In the genomic region with DNA sequence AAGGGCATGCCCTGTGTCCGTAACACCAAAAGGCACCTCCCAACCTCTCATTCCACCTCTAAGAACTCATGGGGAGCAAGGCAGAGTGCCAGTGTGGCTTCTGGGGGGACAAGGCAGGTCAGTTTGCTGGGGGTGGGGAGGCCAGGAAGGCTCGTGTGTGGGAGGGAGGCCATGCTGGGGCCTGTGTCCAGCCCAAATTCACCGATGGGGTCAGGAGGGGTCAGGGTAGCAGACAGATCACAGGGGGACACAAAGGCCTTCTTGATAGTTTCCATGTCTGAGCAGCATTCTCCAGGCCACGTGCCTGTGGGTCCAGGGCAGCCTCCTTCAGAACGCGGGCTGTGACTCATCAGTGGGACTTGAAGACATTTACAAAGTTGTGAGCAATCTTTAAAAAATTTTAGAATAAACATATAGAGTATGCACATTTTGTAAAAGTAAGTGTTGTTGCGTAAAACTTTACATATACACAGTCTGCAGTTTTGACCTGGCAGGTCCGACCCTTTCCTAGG, we compare ENCODE assay signal across 12 cellular contexts. TPM values are rescaled to one million over a fixed set of nuclear protein-coding genes. Genes with fewer than 3 reads are reported as not detected.
DNase-seq lines count a peak whose midpoint lies in the region; ATAC-seq, FAIRE-seq and TF ChIP-seq lines count a peak whose summit lies in the region.
"Had no signal": no experiment of that assay in that cellular context is flagged by ENCODE, and none has a peak within 500 bp of the region (broad histone marks: within the 10 kb centered on the region; RNA-seq: fewer than 3 reads in every experiment).

No MANE protein-coding gene starts in this region.

- no peaks in the 10 kb centered on the region for H3K9me1 ChIP-seq in keratinocyte (ENCODE audit: control insufficient read depth, extremely low read depth, insufficient read depth, low read length)

- no peak overlapping the region for H3K9ac ChIP-seq in keratinocyte (ENCODE audit: control insufficient read depth, extremely low read depth, insufficient read depth, low read length)

- intact Hi-C loops in body of pancreas (cut with DNase I) = no loop called here

- TF ChIP-seq POLR2A in GM18505 (IDR thresholded peaks at IDR 0.05; ENCODE audit: borderline replicate concordance, extremely low read depth, insufficient read depth, insufficient read length) = no peak
- TF ChIP-seq POLR2A in body of pancreas (IDR thresholded peaks at IDR 0.05) = no peak

- TF ChIP-seq CTCF in HFF-Myc (IDR thresholded peaks at IDR 0.05; ENCODE audit: low read depth, low read length, missing control alignments) (no peak), keratinocyte (optimal IDR thresholded peaks at IDR 0.05 in 1 of 3, IDR thresholded peaks at IDR 0.05 in 1 of 3, conservative IDR thresholded peaks at IDR 0.05 in 1 of 3; ENCODE audit: extremely low read depth in 1 of 3, insufficient read depth in 2 of 3, low read length in 3 of 3) (no peak), body of pancreas (IDR thresholded peaks at IDR 0.05) (no peak)

- dilution Hi-C loops in keratinocyte (cut with MboI; ENCODE audit: extremely low pct_ligation_motif_present, low sequenced_read_pairs) = no loop called here

- H3K4me1 ChIP-seq in keratinocyte (ENCODE audit: control insufficient read depth, extremely low read depth, insufficient read depth, low read length) (peaks cover 17% of the 10 kb centered on the region), body of pancreas (peaks cover 8% of the 10 kb centered on the region)

- ATAC-seq in GM18907 (IDR thresholded peaks at IDR 0.05; ENCODE audit: unreplicated experiment) = no peak
- ATAC-seq in GM18505 (IDR thresholded peaks at IDR 0.05; ENCODE audit: unreplicated experiment) = no peak
- no peak for ATAC-seq in body of pancreas
- ATAC-seq: left colon had no signal

- H3K4me3 ChIP-seq in HFF-Myc (replicated peaks; ENCODE audit: low read depth, low read length) = no peak overlapping the region
- no peak overlapping the region for H3K4me3 ChIP-seq in keratinocyte (ENCODE audit: control insufficient read depth in 2 of 3, extremely low read depth in 1 of 3, insufficient read depth in 2 of 3, low read depth in 1 of 3, low read length in 3 of 3)
- H3K4me3 ChIP-seq in body of pancreas = no peak overlapping the region

- H3K27me3 ChIP-seq in keratinocyte (ENCODE audit: control insufficient read depth, extremely low read depth, insufficient read depth, low read length) = no peaks in the 10 kb centered on the region
- H3K27me3 ChIP-seq in body of pancreas = no peaks in the 10 kb centered on the region

- peak; percentile 39 for FAIRE-seq in keratinocyte (lab: Jason Lieb, UNC)
- FAIRE-seq: endothelial cell of umbilical vein had no signal

- 75 to 87% methylated on average over 7 to 8 of the region's 8 CpGs for WGBS in body of pancreas, 2 donors

- no peaks in the 10 kb centered on the region for H3K79me2 ChIP-seq in keratinocyte (ENCODE audit: control insufficient read depth, insufficient read depth, low read length)

- no peak overlapping the region for H3K27ac ChIP-seq in keratinocyte (ENCODE audit: control insufficient read depth, insufficient read depth, low read length)
- H3K27ac ChIP-seq in body of pancreas = no peak overlapping the region
- no peak overlapping the region for H3K27ac ChIP-seq in caudate nucleus (ENCODE audit: low read depth, low read length)

- no peak overlapping the region for H3K4me2 ChIP-seq in keratinocyte (ENCODE audit: control insufficient read depth, extremely low read depth, insufficient read depth, low read depth, low read length)

- no peaks in the 10 kb centered on the region for H4K20me1 ChIP-seq in keratinocyte (ENCODE audit: control insufficient read depth, extremely low read depth, insufficient read depth, low read length)

- DNase-seq in A172 (ENCODE audit: low spot score) (peak; percentile 69), HFF-Myc (ENCODE audit: extremely low read depth, low read depth) (peak; percentile 74), astrocyte of the hippocampus (ENCODE audit: low read depth, low spot score) (peak; percentile 87), keratinocyte (ENCODE audit: low read depth, low spot score) (peak; percentile 46), body of pancreas (no peak), caudate nucleus (lab: John Stamatoyannopoulos, UW) (no peak)
- DNase-seq: NCI-H187 treated with DMSO at 0.1 percent for 48 hours had no signal

- no peaks in the 10 kb centered on the region for H3K36me3 ChIP-seq in keratinocyte (ENCODE audit: control insufficient read depth in 2 of 2, extremely low read depth in 1 of 2, insufficient read depth in 2 of 2, low read length in 2 of 2)
- no peaks in the 10 kb centered on the region for H3K36me3 ChIP-seq in body of pancreas (replicated peaks in 1 of 2; ENCODE audit: insufficient read depth in 1 of 2, low read depth in 2 of 2)

- H2AFZ ChIP-seq in keratinocyte (ENCODE audit: control insufficient read depth, low read length) = peak overlapping the region; percentile 34

- H3K9me3 ChIP-seq in keratinocyte (ENCODE audit: control insufficient read depth, low read depth, low read length) = no peaks in the 10 kb centered on the region
- no peaks in the 10 kb centered on the region for H3K9me3 ChIP-seq in body of pancreas

RNA-seq across cellular contexts. Expression of gene SPACA3, which starts 20.9 kb away (rescaled TPM):
- total RNA-seq in A172 (2014; rRNA removed; shearing (Covaris generic)) = not detected in 2 replicates
- polyA plus RNA-seq in keratinocyte = not detected in 3 replicates
- not detected for polyA plus RNA-seq in keratinocyte (2011; ENCODE audit: low read depth)
- not detected in 2 replicates for polyA plus RNA-seq in keratinocyte (2011; cell fraction: cytosol; rRNA removed)
- polyA plus RNA-seq in keratinocyte (2011; cell fraction: nucleus; rRNA removed) = not detected in 2 replicates
- polyA plus RNA-seq in keratinocyte (2012; ENCODE audit: low replicate concordance) = not detected in 2 replicates
- polyA minus RNA-seq in keratinocyte = not detected in 3 replicates
- polyA minus RNA-seq in keratinocyte (2011; cell fraction: cytosol; rRNA and poly(A)+ RNA removed) = not detected
- polyA minus RNA-seq in keratinocyte (2011; cell fraction: nucleus; rRNA and poly(A)+ RNA removed) = not detected in 2 replicates
- total RNA-seq in body of pancreas = 1 to 10 TPM in 1 of 2 donors, not detected in 1; 2.6 TPM
- total RNA-seq: endothelial cell of umbilical vein, left colon, pulmonary artery endothelial cell had no signal
- polyA plus RNA-seq: endothelial cell of umbilical vein had no signal

Comparison
In these comparisons a context has a peak if more than half of its experiments do, and no peak if none do; other contexts are left out.
1. DNase-seq: peak in A172 (single experiment), HFF-Myc (single experiment), astrocyte of the hippocampus (single experiment) and keratinocyte (single experiment); none in body of pancreas (0 of 4) and caudate nucleus (0 of 61).